In genomic region chr2:37664190-37664751, GRCh38 we compare ENCODE assay signal across 16 cellular contexts. TPM values are rescaled to one million over a fixed set of nuclear protein-coding genes. Genes with fewer than 3 reads are reported as not detected.
DNase-seq lines count a peak whose midpoint lies in the region; ATAC-seq, FAIRE-seq and TF ChIP-seq lines count a peak whose summit lies in the region.
"Had no signal": no experiment of that assay in that cellular context is flagged by ENCODE, and none has a peak within 500 bp of the region (broad histone marks: within the 10 kb centered on the region; RNA-seq: fewer than 3 reads in every experiment).

No MANE protein-coding gene starts in this region.

- H3K14ac ChIP-seq in trophoblast cell (ENCODE audit: low read length) (no peak overlapping the region), H9 (ENCODE audit: insufficient read depth, low read length) (no peak overlapping the region)

- H3K27ac Mint-ChIP-seq in Calu3 (ENCODE audit: unreplicated experiment) (peak overlapping the region; percentile 62), H9 (peak overlapping the region in 1 of 3 experiments; percentile 13; a peak in 2 of 7 replicates)
- H3K27ac Mint-ChIP-seq: activated T-helper 1 cell treated with anti-CD3 and anti-CD28 coated beads, Interleukin-12 subunit alpha, Interleukin-12 subunit beta, Interleukin-2, Interleukin-4 antibody, amounts not matched to agents 30 ng/mL and 10 ng/mL and 1 ng/mL, durations not matched to agents 14 hours and 24 hours and 36 hours had no signal

- peak overlapping the region in 8 of 11 experiments; percentile 2 to 97 (median 90); a peak in 15 of 22 replicates for H3K4me2 ChIP-seq in BLaER1 treated with 17β-estradiol and CSF1 and Interleukin-3, amounts not matched to agents 10 nM and 100 nM
- no peak overlapping the region for H3K4me2 ChIP-seq in K562 (ENCODE audit: insufficient read depth, low read length)
- no peak overlapping the region for H3K4me2 ChIP-seq in trophoblast cell (ENCODE audit: low read length)
- no peak overlapping the region for H3K4me2 ChIP-seq in H9 (ENCODE audit: insufficient read depth, insufficient read length, low read length)

- no peaks in the 10 kb centered on the region for H3K9me3 Mint-ChIP-seq in Calu3 (ENCODE audit: low read depth, unreplicated experiment)
- no peaks in the 10 kb centered on the region; a peak in 1 of 5 replicates for H3K9me3 Mint-ChIP-seq in H9
- H3K9me3 Mint-ChIP-seq: activated T-helper 1 cell treated with anti-CD3 and anti-CD28 coated beads, Interleukin-12 subunit alpha, Interleukin-12 subunit beta, Interleukin-2, Interleukin-4 antibody, amounts not matched to agents 30 ng/mL and 10 ng/mL and 1 ng/mL, durations not matched to agents 14 hours and 24 hours and 36 hours had no signal

- ATAC-seq in K562 (no peak), HG03520 (IDR thresholded peaks at IDR 0.05; ENCODE audit: unreplicated experiment) (no peak)

- no peak overlapping the region; a peak in 2 of 20 replicates for H3K4me3 ChIP-seq in BLaER1 treated with 17β-estradiol and CSF1 and Interleukin-3, amounts not matched to agents 10 nM and 100 nM
- H3K4me3 ChIP-seq in K562 (no peak overlapping the region), trophoblast cell (ENCODE audit: low read depth, low read length) (no peak overlapping the region)
- H3K4me3 ChIP-seq: right lobe of liver had no signal

- TF ChIP-seq RAD21 in K562 (CRISPR knock-in tag; conservative IDR thresholded peaks at IDR 0.05 in 1 of 2, IDR thresholded peaks at IDR 0.05 in 1 of 2): no peak

- H2BK15ac ChIP-seq in H9 (ENCODE audit: low read depth, low read length): no peak overlapping the region

- no peaks in the 10 kb centered on the region for H3K9me1 ChIP-seq in K562 (ENCODE audit: control insufficient read depth, insufficient read depth, low read length)

- no peak overlapping the region for H2BK5ac ChIP-seq in trophoblast cell (ENCODE audit: low read depth, low read length, poor library complexity)
- no peak overlapping the region for H2BK5ac ChIP-seq in H9 (ENCODE audit: insufficient read length, low read length)

- peak overlapping the region in 4 of 11 experiments; percentile 4 to 68 (median 42); a peak in 8 of 22 replicates for H3K27ac ChIP-seq in BLaER1 treated with 17β-estradiol and CSF1 and Interleukin-3, amounts not matched to agents 10 nM and 100 nM
- H3K27ac ChIP-seq in K562 (ENCODE audit: extremely low read depth, low read depth, low read length): no peak overlapping the region
- no peak overlapping the region for H3K27ac ChIP-seq in trophoblast cell (ENCODE audit: low read depth, low read length)
- no peak overlapping the region for H3K27ac ChIP-seq in H9 (ENCODE audit: insufficient read length, low read depth, low read length)
- H3K27ac ChIP-seq: right lobe of liver, WERI-Rb-1 had no signal

- H3K36me3 ChIP-seq in BLaER1 treated with 17β-estradiol and CSF1 and Interleukin-3, amounts not matched to agents 10 nM and 100 nM: peaks cover 11 to 97% (median 60%) of the 10 kb centered on the region in 11 experiments; a peak in 21 of 22 replicates
- H3K36me3 ChIP-seq in K562 (ENCODE audit: control insufficient read depth, insufficient read depth, low read length) (no peaks in the 10 kb centered on the region), trophoblast cell (ENCODE audit: control insufficient read depth in 1 of 2, insufficient read depth in 2 of 2, low read length in 2 of 2) (peaks cover 13% of the 10 kb centered on the region in 2 experiments)
- H3K36me3 ChIP-seq: right lobe of liver had no signal

- no peak for TF ChIP-seq POLR2A in K562 (conservative IDR thresholded peaks at IDR 0.05)

- H2BK12ac ChIP-seq in trophoblast cell (ENCODE audit: low read length): no peak overlapping the region
- H2BK12ac ChIP-seq in H9 (ENCODE audit: insufficient read length, low read depth, low read length): no peak overlapping the region

- H3K4ac ChIP-seq in trophoblast cell (ENCODE audit: low read depth, low read length) (peak overlapping the region; percentile 15), H9 (ENCODE audit: low read depth, low read length) (no peak overlapping the region)

- DNase-seq in Calu3: no peak
- no peak for DNase-seq in K562 (ENCODE audit: extremely low read depth in 1 of 4, low spot score in 3 of 4)
- peak; percentile 8 to 59 for DNase-seq in trophoblast cell
- DNase-seq in H9: no peak
- no peak for DNase-seq in NCI-H2107 treated with DMSO at 0.1 percent for 48 hours (lab: John Stamatoyannopoulos, UW; ENCODE audit: unreplicated experiment)
- no peak for DNase-seq in epidermal melanocyte (ENCODE audit: insufficient read length, low spot score)
- DNase-seq: DMS 273 treated with DMSO at 0.1 percent for 48 hours, mesendoderm, NCI-H524 treated with DMSO at 0.1 percent for 48 hours, right lobe of liver, SHP77, WERI-Rb-1 had no signal

- H2BK20ac ChIP-seq in H9 (ENCODE audit: low read depth, low read length, poor library complexity, severe bottlenecking): no peak overlapping the region

- peaks cover 75 to 100% (median 100%) of the 10 kb centered on the region in 11 experiments for H4K20me1 ChIP-seq in BLaER1 treated with 17β-estradiol and CSF1 and Interleukin-3, amounts not matched to agents 10 nM and 100 nM
- H4K20me1 ChIP-seq in K562 (replicated peaks; ENCODE audit: control insufficient read depth, insufficient read depth, low read length): peaks cover 3% of the 10 kb centered on the region
- H4K20me1 ChIP-seq in H9 (ENCODE audit: control insufficient read depth, insufficient read depth, insufficient read length): no peaks in the 10 kb centered on the region

- no peak for TF ChIP-seq EP300 in K562 (IDR thresholded peaks at IDR 0.05; ENCODE audit: low read length)

- H3K79me1 ChIP-seq in trophoblast cell (ENCODE audit: low read length): no peaks in the 10 kb centered on the region
- peaks cover 13% of the 10 kb centered on the region for H3K79me1 ChIP-seq in H9 (ENCODE audit: insufficient read depth, low read depth, low read length, poor library complexity, severe bottlenecking)

- H4K5ac ChIP-seq in H9 (ENCODE audit: insufficient read length, low read depth, low read length): no peak overlapping the region

- BruUV-seq in Calu3 (replicated peaks; lab: Mats Ljungman, UMichigan) (no TSS peak), K562 (replicated peaks; lab: Mats Ljungman, UMichigan) (no TSS peak)

- CTCF ChIA-PET in Calu3 (lab: Charles Lee) (interaction anchor here (0.6 kb wide), 1 partner anchor 250 kb away, joined by 4 read pairs; no protein-coding TSS in a partner anchor), K562 (lab: Yijun Ruan, JAX; ENCODE audit: low intra/inter-chr PET ratio) (no interaction called here)

- H3K36me3 Mint-ChIP-seq in Calu3 (ENCODE audit: insufficient read depth, unreplicated experiment): no peaks in the 10 kb centered on the region
- H3K36me3 Mint-ChIP-seq in H9 (ENCODE audit: insufficient read depth in 1 of 3, low read depth in 3 of 3): peaks cover 16 to 66% (median 18%) of the 10 kb centered on the region in 3 experiments; a peak in 6 of 7 replicates

- WGBS in K562 (ENCODE audit: insufficient coverage, low coverage, missing lambda C conversion rate): 31% methylated on average over 4 of the region's 4 CpGs
- no CpG with 5 or more reads among the region's 4 CpGs for WGBS in trophoblast cell (ENCODE audit: extremely low coverage, insufficient coverage, insufficient read length)
- WGBS in H9 (ENCODE audit: extremely low coverage, insufficient read length, low lambda C conversion rate): no CpG with 5 or more reads among the region's 4 CpGs

- no peaks in the 10 kb centered on the region for H3K9me3 ChIP-seq in BLaER1 treated with 17β-estradiol and CSF1 and Interleukin-3, amounts not matched to agents 10 nM and 100 nM (replicated peaks in 1 of 11)
- H3K9me3 ChIP-seq in K562 (replicated peaks; ENCODE audit: control insufficient read depth, insufficient read depth, low read depth, low read length) (no peaks in the 10 kb centered on the region), trophoblast cell (ENCODE audit: insufficient read depth, low read depth, low read length) (no peaks in the 10 kb centered on the region), H9 (ENCODE audit: control insufficient read depth, low read depth, low read length) (no peaks in the 10 kb centered on the region)
- H3K9me3 ChIP-seq: right lobe of liver had no signal

- H3K4me1 Mint-ChIP-seq in Calu3 (ENCODE audit: low read depth, unreplicated experiment) (peaks cover 44% of the 10 kb centered on the region), H9 (peaks cover 51 to 66% of the 10 kb centered on the region in 2 experiments)

- no peak overlapping the region for H2AFZ ChIP-seq in K562 (ENCODE audit: low read depth, low read length)
- H2AFZ ChIP-seq in trophoblast cell (ENCODE audit: insufficient read depth, low read length, poor library complexity): no peak overlapping the region
- H2AFZ ChIP-seq in H9 (ENCODE audit: low read length): no peak overlapping the region

- H3K18ac ChIP-seq in trophoblast cell (ENCODE audit: low read length) (no peak overlapping the region), H9 (ENCODE audit: insufficient read length, low read depth, low read length) (no peak overlapping the region)

- POLR2A ChIA-PET in K562 (lab: Yijun Ruan, JAX): no interaction called here

- H3K56ac ChIP-seq in H9 (ENCODE audit: insufficient read length, low read depth, low read length): no peak overlapping the region

- H3K79me2 ChIP-seq in K562 (ENCODE audit: control insufficient read depth, insufficient read depth, low read length): no peaks in the 10 kb centered on the region
- H3K79me2 ChIP-seq in trophoblast cell (ENCODE audit: control insufficient read depth, insufficient read depth, low read length, poor library complexity): peaks cover 13% of the 10 kb centered on the region
- H3K79me2 ChIP-seq in H9 (ENCODE audit: insufficient read depth, low read length): peaks cover 37% of the 10 kb centered on the region; the same call in 1 of the 2 replicates

- in situ Hi-C loops in K562 (cut with MboI): no loop called here

- H4K8ac ChIP-seq in trophoblast cell (ENCODE audit: low read depth, low read length) (no peak overlapping the region), H9 (replicated peaks; ENCODE audit: insufficient read length, low read depth, low read length) (no peak overlapping the region)

- peaks cover 29 to 100% (median 66%) of the 10 kb centered on the region in 10 experiments for H3K4me1 ChIP-seq in BLaER1 treated with 17β-estradiol and CSF1 and Interleukin-3, amounts not matched to agents 10 nM and 100 nM
- H3K4me1 ChIP-seq in K562 (replicated peaks in 1 of 2; ENCODE audit: control insufficient read depth in 2 of 2, insufficient read depth in 2 of 2, low read length in 2 of 2) (peaks cover 0 to 4% of the 10 kb centered on the region in 2 experiments; a peak in 2 of 5 replicates), trophoblast cell (ENCODE audit: control insufficient read depth in 1 of 2, insufficient read depth in 2 of 2, low read length in 2 of 2) (peaks cover 12 to 15% of the 10 kb centered on the region in 2 experiments), H9 (ENCODE audit: insufficient read depth, low read length) (peaks cover 2% of the 10 kb centered on the region; the same call in 1 of the 2 replicates)

- TF ChIP-seq CTCF in Calu3 (IDR thresholded peaks at IDR 0.05; ENCODE audit: unreplicated experiment): no peak
- no peak for TF ChIP-seq CTCF in K562 (IDR thresholded peaks at IDR 0.05 in 2 of 3, conservative IDR thresholded peaks at IDR 0.05 in 1 of 3; ENCODE audit: insufficient read depth in 2 of 3, low read depth in 1 of 3, low read length in 3 of 3)
- TF ChIP-seq CTCF in H9 (conservative IDR thresholded peaks at IDR 0.05): no peak

- no peaks in the 10 kb centered on the region for H3K27me3 Mint-ChIP-seq in Calu3 (ENCODE audit: unreplicated experiment)
- no peaks in the 10 kb centered on the region for H3K27me3 Mint-ChIP-seq in H9 (ENCODE audit: low read depth)

- H2AK5ac ChIP-seq in trophoblast cell (ENCODE audit: low read length): no peak overlapping the region
- no peak overlapping the region for H2AK5ac ChIP-seq in H9 (ENCODE audit: insufficient read length, low read length)

- H3K4me3 Mint-ChIP-seq in Calu3 (ENCODE audit: low read depth, unreplicated experiment): no peak overlapping the region
- H3K4me3 Mint-ChIP-seq in H9: no peak overlapping the region
- H3K4me3 Mint-ChIP-seq: activated T-helper 1 cell treated with anti-CD3 and anti-CD28 coated beads, Interleukin-12 subunit alpha, Interleukin-12 subunit beta, Interleukin-2, Interleukin-4 antibody, amounts not matched to agents 30 ng/mL and 10 ng/mL and 1 ng/mL, durations not matched to agents 14 hours and 24 hours and 36 hours had no signal

- H3K9ac ChIP-seq in BLaER1 treated with 17β-estradiol and CSF1 and Interleukin-3, amounts not matched to agents 10 nM and 100 nM: peak overlapping the region in 1 of 11 experiments; percentile 47; a peak in 2 of 22 replicates
- no peak overlapping the region for H3K9ac ChIP-seq in K562 (ENCODE audit: insufficient read depth in 1 of 2, low read depth in 2 of 2, low read length in 2 of 2)
- H3K9ac ChIP-seq in trophoblast cell (ENCODE audit: low read length): no peak overlapping the region
- H3K9ac ChIP-seq in H9 (ENCODE audit: extremely low read depth, insufficient read length, low read length): no peak overlapping the region

- H3K23ac ChIP-seq in trophoblast cell (ENCODE audit: low read length) (no peak overlapping the region), H9 (ENCODE audit: insufficient read length, low read depth, low read length) (no peak overlapping the region)

- H4K12ac ChIP-seq in trophoblast cell (ENCODE audit: low read depth, low read length): no peak overlapping the region

- FAIRE-seq in K562 (lab: Jason Lieb, UNC): no peak
- FAIRE-seq: endometrium had no signal

- H4K91ac ChIP-seq in trophoblast cell (ENCODE audit: low read depth, low read length) (no peak overlapping the region), H9 (ENCODE audit: insufficient read length, low read depth, low read length) (no peak overlapping the region)

- intact Hi-C loops in Calu3 (cut with micrococcal nuclease; ENCODE audit: unreplicated experiment) (no loop called here), K562 (cut with micrococcal nuclease) (no loop called here)

- H3K23me2 ChIP-seq in H9 (ENCODE audit: insufficient read length, low read depth, low read length, poor library complexity, severe bottlenecking): peaks cover under 1% of the 10 kb centered on the region

- H3K27me3 ChIP-seq in BLaER1 treated with 17β-estradiol and CSF1 and Interleukin-3, amounts not matched to agents 10 nM and 100 nM: no peaks in the 10 kb centered on the region
- H3K27me3 ChIP-seq in K562 (ENCODE audit: control insufficient read depth in 2 of 2, insufficient read depth in 2 of 2, low read length in 2 of 2) (no peaks in the 10 kb centered on the region; a peak in 1 of 5 replicates), trophoblast cell (ENCODE audit: insufficient read depth, low read length) (no peaks in the 10 kb centered on the region), H9 (ENCODE audit: insufficient read depth, low read length) (no peaks in the 10 kb centered on the region)
- H3K27me3 ChIP-seq: right lobe of liver had no signal

- no peak overlapping the region for H2BK120ac ChIP-seq in trophoblast cell (ENCODE audit: insufficient read depth, low read length, poor library complexity)
- no peak overlapping the region for H2BK120ac ChIP-seq in H9 (ENCODE audit: low read depth, low read length, poor library complexity, severe bottlenecking)

- no peak overlapping the region for H3T11ph ChIP-seq in H9 (ENCODE audit: low read length)

RNA-seq across cellular contexts. Expression of gene CDC42EP3, which starts 7.2 kb away (rescaled TPM):
- total RNA-seq in Calu3 (2022) (26.9 and 29.4 TPM in 2 replicates), K562 (2014; rRNA removed) (1.8 and 3.6 TPM in 2 replicates), K562 (2014; rRNA removed; fragmentation: Illumina TruSeq; extraction: Trizol) (3.4 and 3.8 TPM in 2 replicates), K562 (2015; rRNA removed; fragmentation: Illumina TruSeq; extraction: Trizol) (1.9 and 2.0 TPM in 2 replicates), K562 (2021) (2.5 and 4.2 TPM in 2 replicates), H9 (2021) (58.3 and 61.5 TPM in 2 replicates)
- total RNA-seq in K562 (2011; cell fraction: chromatin; rRNA removed; ENCODE audit: low replicate concordance): 0.40 and 0.49 TPM in 2 replicates
- 0.50 and 0.53 TPM in 2 replicates for total RNA-seq in K562 (2011; cell fraction: nucleolus; rRNA removed)
- total RNA-seq in K562 (2011; cell fraction: nucleoplasm; rRNA removed): 0.59 and 1.1 TPM in 2 replicates
- polyA plus RNA-seq in K562 (2011; rRNA removed) (0.72 and 2.0 TPM in 2 replicates), K562 (2014; fragmentation: Illumina TruSeq; extraction: Trizol) (4.1 and 6.4 TPM in 2 replicates), K562 (2014; fragmentation: Nextera tagmentation; extraction: Ambion mirVana) (under 1 TPM; 0.74 to 0.77 TPM), K562 (2014; rRNA removed) (3.1 and 3.4 TPM in 2 replicates)
- 0.69 and 1.8 TPM in 2 replicates for polyA plus RNA-seq in K562 (2011; cell fraction: cytosol; rRNA removed)
- 0.78 and 1.8 TPM in 2 replicates for polyA plus RNA-seq in K562 (2011; cell fraction: nucleus; rRNA removed)
- polyA plus RNA-seq in K562 (2012): 1.9 and 3.4 TPM in 2 replicates
- 0.35 and 2.1 TPM in 2 replicates for polyA minus RNA-seq in K562 (2011; rRNA and poly(A)+ RNA removed)
- polyA minus RNA-seq in K562 (2011; cell fraction: cytosol; rRNA and poly(A)+ RNA removed): 0.57 and 0.64 TPM in 2 replicates
- polyA minus RNA-seq in K562 (2011; cell fraction: nucleus; rRNA and poly(A)+ RNA removed): 0.27 and 1.2 TPM in 2 replicates
- polyA plus RNA-seq in trophoblast cell (2013): 60.8 TPM in 2 replicates

Comparison
In these comparisons a context has a peak if more than half of its experiments do, and no peak if none do; other contexts are left out.
1. H3K4me2 ChIP-seq: peak in BLaER1 treated with 17β-estradiol and CSF1 and Interleukin-3, amounts not matched to agents 10 nM and 100 nM (8 of 11); none in K562 (single experiment), trophoblast cell (single experiment) and H9 (single experiment).
2. DNase-seq: peak in trophoblast cell (2 of 2); none in Calu3 (single experiment), K562 (0 of 4), H9 (single experiment), NCI-H2107 treated with DMSO at 0.1 percent for 48 hours (single experiment) and epidermal melanocyte (single experiment).